In genomic region chr22:21044931-21045584, GRCh38 we compare ENCODE assay signal across 8 cellular contexts. TPM values are rescaled to one million over a fixed set of nuclear protein-coding genes. Genes with fewer than 3 reads are reported as not detected.
A peak's percentile ranks its signal among the peaks of the same experiment; 100 is the strongest.
DNase-seq lines count a peak whose midpoint lies in the region; ATAC-seq and TF ChIP-seq lines count a peak whose summit lies in the region.

No MANE protein-coding gene starts in this region.

- H3K9me2 ChIP-seq in hepatocyte (replicated peaks; ENCODE audit: insufficient read depth), result no peaks in the 10 kb centered on the region

- peak overlapping the region; percentile 65 for H3K27ac ChIP-seq in hepatocyte

- no peaks in the 10 kb centered on the region for H3K36me3 ChIP-seq in hepatocyte (replicated peaks; ENCODE audit: insufficient read depth, low read depth)

- H3K79me2 ChIP-seq in hepatocyte, result no peaks in the 10 kb centered on the region

- intact Hi-C loops in Calu3 (cut with micrococcal nuclease; ENCODE audit: unreplicated experiment), result no loop called here

- H3K27me3 ChIP-seq in hepatocyte, result no peaks in the 10 kb centered on the region

- TF ChIP-seq CTCF in Calu3 (IDR thresholded peaks at IDR 0.05; ENCODE audit: unreplicated experiment), result no peak
- no peak for TF ChIP-seq CTCF in hepatocyte (IDR thresholded peaks at IDR 0.05; ENCODE audit: poor library complexity)

- peaks cover 33% of the 10 kb centered on the region for H3K4me1 Mint-ChIP-seq in Calu3 (ENCODE audit: low read depth, unreplicated experiment)
- peaks cover 12 to 20% (median 12%) of the 10 kb centered on the region in 3 donors for H3K4me1 Mint-ChIP-seq in IgD-negative memory B cell
- H3K4me1 Mint-ChIP-seq in activated naive CD8-positive, alpha-beta T cell treated with anti-CD3 and anti-CD28 coated beads, Interleukin-2, amount 50 U/mL, for 24 hours, result peaks cover 26% of the 10 kb centered on the region

- 31% methylated on average over 11 of the region's 15 CpGs for WGBS in hepatocyte (ENCODE audit: low lambda C conversion rate, missing lambda C conversion rate)

- CTCF ChIA-PET in Calu3 (lab: Charles Lee), result interaction anchor here (0.6 to 0.8 kb wide), 3 partner anchors 43 to 159 kb away, joined by 4 to 6 read pairs (median 5); partner anchors contain the start of gene THAP7

- H3K27me3 Mint-ChIP-seq in Calu3 (ENCODE audit: unreplicated experiment), result no peaks in the 10 kb centered on the region
- H3K27me3 Mint-ChIP-seq in IgD-negative memory B cell, result peaks cover 13% of the 10 kb centered on the region
- H3K27me3 Mint-ChIP-seq in activated naive CD8-positive, alpha-beta T cell treated with anti-CD3 and anti-CD28 coated beads, Interleukin-2, amount 50 U/mL, for 24 hours, result peaks cover 23% of the 10 kb centered on the region

- H3K36me3 Mint-ChIP-seq in Calu3 (ENCODE audit: insufficient read depth, unreplicated experiment) (peaks cover 9% of the 10 kb centered on the region), IgD-negative memory B cell (no peaks in the 10 kb centered on the region)
- H3K36me3 Mint-ChIP-seq in activated naive CD8-positive, alpha-beta T cell treated with anti-CD3 and anti-CD28 coated beads, Interleukin-2, amount 50 U/mL, for 24 hours (ENCODE audit: low read depth), result no peaks in the 10 kb centered on the region

- H3K4me1 ChIP-seq in hepatocyte (ENCODE audit: insufficient read depth), result peaks cover 11% of the 10 kb centered on the region

- H3K9me3 Mint-ChIP-seq in Calu3 (ENCODE audit: low read depth, unreplicated experiment), result no peaks in the 10 kb centered on the region
- H3K9me3 Mint-ChIP-seq in IgD-negative memory B cell, result no peaks in the 10 kb centered on the region
- no peaks in the 10 kb centered on the region for H3K9me3 Mint-ChIP-seq in activated naive CD8-positive, alpha-beta T cell treated with anti-CD3 and anti-CD28 coated beads, Interleukin-2, amount 50 U/mL, for 24 hours

- peak overlapping the region; percentile 18 for H2AFZ ChIP-seq in hepatocyte

- no peak overlapping the region for H3K4me3 ChIP-seq in hepatocyte

- H3K4me2 ChIP-seq in hepatocyte, result peak overlapping the region; percentile 95

- peak overlapping the region; percentile 73 for H3K4me3 Mint-ChIP-seq in Calu3 (ENCODE audit: low read depth, unreplicated experiment)
- peak overlapping the region; percentile 48 to 89 (median 73) for H3K4me3 Mint-ChIP-seq in IgD-negative memory B cell
- H3K4me3 Mint-ChIP-seq in activated naive CD8-positive, alpha-beta T cell treated with anti-CD3 and anti-CD28 coated beads, Interleukin-2, amount 50 U/mL, for 24 hours, result peak overlapping the region; percentile 66

- H3K9me3 ChIP-seq in hepatocyte (ENCODE audit: low read depth), result no peaks in the 10 kb centered on the region

- peak; percentile 31 for ATAC-seq in activated naive CD8-positive, alpha-beta T cell treated with anti-CD3 and anti-CD28 coated beads, Interleukin-2, amount 50 U/mL, for 24 hours

- DNase-seq in Calu3 (peak; percentile 39), hepatocyte (ENCODE audit: low spot score) (no peak), smooth muscle cell of the brain vasculature (ENCODE audit: low read depth, low spot score) (peak; percentile 88), kidney glomerular epithelial cell (lab: John Stamatoyannopoulos, UW) (no peak), HuH-7 (ENCODE audit: low spot score) (no peak)
- DNase-seq in activated naive CD8-positive, alpha-beta T cell treated with anti-CD3 and anti-CD28 coated beads, Interleukin-2, amount 50 U/mL, for 24 hours, result no peak
- no peak for DNase-seq in activated CD8-positive, alpha-beta memory T cell treated with anti-CD3 and anti-CD28 coated beads, Interleukin-2, amount 50 U/mL, for 48 hours

- no peaks in the 10 kb centered on the region for H4K20me1 ChIP-seq in hepatocyte (ENCODE audit: insufficient read depth, poor library complexity, severe bottlenecking)

- BruUV-seq in Calu3 (replicated peaks; lab: Mats Ljungman, UMichigan), result no TSS peak

- H3K27ac Mint-ChIP-seq in Calu3 (ENCODE audit: unreplicated experiment) (peak overlapping the region; percentile 61), IgD-negative memory B cell (peak overlapping the region; percentile 95 to 96 (median 95))
- no peak overlapping the region for H3K27ac Mint-ChIP-seq in activated naive CD8-positive, alpha-beta T cell treated with anti-CD3 and anti-CD28 coated beads, Interleukin-2, amount 50 U/mL, for 24 hours

RNA-seq across cellular contexts. Expression of gene LRRC74B, which starts 0.7 kb away (rescaled TPM):
- total RNA-seq in Calu3 (2022) (not detected in 2 replicates), hepatocyte (0.20 TPM in 1 of 2 replicates, not detected in the other)
- polyA plus RNA-seq in IgD-negative memory B cell (not detected), hepatocyte (0.51 and 0.52 TPM in 2 replicates)

RNA-seq across cellular contexts. Expression of gene SLC7A4, which starts 12.7 kb away (rescaled TPM):
- total RNA-seq in Calu3 (2022) (0.14 TPM in 1 of 2 replicates, not detected in the other), hepatocyte (89.9 and 140 TPM in 2 replicates)
- polyA plus RNA-seq in IgD-negative memory B cell (not detected), hepatocyte (494 and 496 TPM in 2 replicates)

RNA-seq across cellular contexts. Expression of gene P2RX6, which starts 30.1 kb away (rescaled TPM):
- total RNA-seq in Calu3 (2022) (0.26 and 0.42 TPM in 2 replicates), hepatocyte (3.3 and 14.4 TPM in 2 replicates)
- polyA plus RNA-seq in IgD-negative memory B cell (not detected), hepatocyte (8.0 and 12.9 TPM in 2 replicates)

RNA-seq across cellular contexts. Expression of gene THAP7, which starts 43.1 kb away (rescaled TPM):
- total RNA-seq in Calu3 (2022) (24.5 and 25.3 TPM in 2 replicates), hepatocyte (26.2 and 38.4 TPM in 2 replicates)
- polyA plus RNA-seq in IgD-negative memory B cell (55.9 TPM), hepatocyte (40.5 and 41.2 TPM in 2 replicates)

Comparison
In these comparisons a context has a peak if more than half of its experiments do, and no peak if none do; other contexts are left out.
1. DNase-seq: peak in Calu3 (single experiment) and smooth muscle cell of the brain vasculature (single experiment); none in activated naive CD8-positive, alpha-beta T cell treated with anti-CD3 and anti-CD28 coated beads, Interleukin-2, amount 50 U/mL, for 24 hours (single experiment), hepatocyte (single experiment), kidney glomerular epithelial cell (single experiment), activated CD8-positive, alpha-beta memory T cell treated with anti-CD3 and anti-CD28 coated beads, Interleukin-2, amount 50 U/mL, for 48 hours (single experiment) and HuH-7 (single experiment).
2. RNA of gene SLC7A4, which starts 12.7 kb away (total RNA-seq): 89.9 to 140 TPM in hepatocyte; 0.14 TPM in Calu3; every median in the first group is over 10 times any median in the second.
3. Peak in every context shown above with its lines, with median percentiles within 50 percentile points of each other: H3K4me3 Mint-ChIP-seq.